2 cellular contexts compared by ENCODE assay signal in genomic region chr6:144304223-144304848, GRCh38.
TF ChIP-seq lines count a peak whose summit lies in the region.

No MANE protein-coding gene starts in this region.

TF ChIP-seq in SK-N-SH, 30 proteins besides CTCF, POLR2A, EP300 and RAD21:
- TF ChIP-seq USF2 (IDR thresholded peaks at IDR 0.05; ENCODE audit: borderline replicate concordance, low read depth, low read length) (no peak), MXI1 (IDR thresholded peaks at IDR 0.05; ENCODE audit: low read depth, low read length) (no peak), RFX5 (IDR thresholded peaks at IDR 0.05; ENCODE audit: low read length) (no peak), POLR2AphosphoS5 (IDR thresholded peaks at IDR 0.05; ENCODE audit: low read depth, low read length) (no peak), SIN3A (IDR thresholded peaks at IDR 0.05; ENCODE audit: borderline replicate concordance, low read depth, low read length) (no peak), REST (IDR thresholded peaks at IDR 0.05; ENCODE audit: low read depth, low read length) (no peak), GABPA (IDR thresholded peaks at IDR 0.05; ENCODE audit: low read depth) (no peak), JUND (IDR thresholded peaks at IDR 0.05) (no peak), EZH2phosphoT487 (IDR thresholded peaks at IDR 0.05; ENCODE audit: borderline replicate concordance, low read depth) (no peak), ELF1 (IDR thresholded peaks at IDR 0.05) (no peak), PBX3 (IDR thresholded peaks at IDR 0.05) (no peak), FOSL2 (IDR thresholded peaks at IDR 0.05; ENCODE audit: borderline replicate concordance, low read depth) (no peak), SMC3 (IDR thresholded peaks at IDR 0.05; ENCODE audit: low read depth, low read length) (no peak), NRF1 (IDR thresholded peaks at IDR 0.05; ENCODE audit: low read depth, low read length) (no peak), RCOR1 (IDR thresholded peaks at IDR 0.05; ENCODE audit: low read length) (no peak), MAX (IDR thresholded peaks at IDR 0.05; ENCODE audit: low read depth) (no peak), USF1 (IDR thresholded peaks at IDR 0.05; ENCODE audit: borderline replicate concordance, low read depth) (no peak)

TF ChIP-seq in SK-N-SH treated with all-trans-retinoic acid at 6 μM for 48 hours, 23 proteins besides CTCF, POLR2A, EP300 and RAD21 (continued from another document):
- TF ChIP-seq TSHZ2 (CRISPR knock-in tag; IDR thresholded peaks at IDR 0.05) (no peak), ZFP3 (CRISPR knock-in tag; IDR thresholded peaks at IDR 0.05) (no peak), ESRRG (CRISPR knock-in tag; IDR thresholded peaks at IDR 0.05) (no peak)
